1 cellular context compared by ENCODE assay signal in genomic region chr14:31530136-31530535, GRCh38.
TF ChIP-seq lines count a peak whose summit lies in the region.

No MANE protein-coding gene starts in this region.

TF ChIP-seq in HepG2, 621 proteins besides CTCF, POLR2A, EP300 and RAD21 (continued from another document):
- 0 out of 2 replicates have a peak, but pooled peaks have one; percentile 3 for TF ChIP-seq MNT (IDR thresholded peaks at IDR 0.05)
